ENCODE assay signal across 18 cellular contexts in the genomic region with DNA sequence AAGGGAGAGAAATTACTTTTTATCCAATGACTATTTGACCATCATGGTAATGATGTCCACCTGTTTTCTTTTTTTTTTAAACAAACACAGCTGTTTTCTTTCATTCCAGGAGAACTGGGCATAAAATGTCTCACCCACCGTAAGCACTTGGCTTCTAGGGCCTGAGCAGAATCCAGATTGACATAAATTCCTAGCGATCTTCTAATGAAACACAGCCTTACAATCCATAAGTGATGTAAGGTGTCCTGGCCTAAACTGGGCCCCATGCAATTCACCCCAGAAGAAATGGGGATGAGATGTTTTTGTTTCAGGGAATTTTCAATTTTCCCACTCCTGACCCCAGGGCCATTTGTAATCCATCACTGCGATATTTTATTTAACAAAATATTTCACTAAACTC.
"Had no signal": no experiment of that assay in that cellular context is flagged by ENCODE, and none has a peak within 500 bp of the region (broad histone marks: within the 10 kb centered on the region; RNA-seq: fewer than 3 reads in every experiment).

No MANE protein-coding gene starts in this region.

- H3K9me3 ChIP-seq: esophagus squamous epithelium, ovary, psoas muscle, testis had no signal

- H3K4me3 Mint-ChIP-seq: effector memory CD8-positive, alpha-beta T cell; naive thymus-derived CD8-positive, alpha-beta T cell; stimulated activated memory B cell treated with anti-CD40 and anti-IgM and Interleukin-4, amounts not matched to agents 10 μg/mL and 1 μg/mL and 100 μg/mL, for 72 hours; T-helper 1 cell treated with Interleukin-12 subunit alpha and Interleukin-12 subunit beta and Interleukin-4 antibody, amounts not matched to agents 30 μg/mL and 1 μg/mL, for 36 hours; type B pancreatic cell had no signal

- H3K27me3 ChIP-seq: esophagus squamous epithelium, ovary, testis had no signal

- H3K27ac Mint-ChIP-seq: activated naive CD4-positive, alpha-beta T cell treated with anti-CD3 and anti-CD28 coated beads, Interleukin-2, amount 50 U/mL, for 72 hours; effector memory CD8-positive, alpha-beta T cell; stimulated activated memory B cell treated with anti-CD40 and anti-IgM and Interleukin-4, amounts not matched to agents 10 μg/mL and 1 μg/mL and 100 μg/mL, for 72 hours; T-helper 1 cell treated with Interleukin-12 subunit alpha and Interleukin-12 subunit beta and Interleukin-4 antibody, amounts not matched to agents 30 μg/mL and 1 μg/mL, for 36 hours; type B pancreatic cell had no signal

- H3K4me3 ChIP-seq: esophagus squamous epithelium, ovary, psoas muscle, testis had no signal

- H3K27me3 Mint-ChIP-seq: type B pancreatic cell had no signal

- H3K27ac ChIP-seq: esophagus squamous epithelium, ovary, psoas muscle, testis, WERI-Rb-1 had no signal

- DNase-seq: activated CD4-positive, alpha-beta T cell treated with anti-CD3 and anti-CD28 coated beads, Interleukin-2, amount 50 U/mL, for 4 hours; activated gamma-delta T cell; amniotic stem cell; effector memory CD8-positive, alpha-beta T cell; esophagus squamous epithelium; head of caudate nucleus; mesendoderm; naive thymus-derived CD8-positive, alpha-beta T cell; ovary; psoas muscle; stimulated activated CD4-positive, alpha-beta T cell treated with anti-CD3 and anti-CD28 coated beads, Interleukin-4, amount 100 ng/mL, for 4 hours; testis; WERI-Rb-1 had no signal

- H3K36me3 ChIP-seq: esophagus squamous epithelium, ovary, WERI-Rb-1 had no signal

- H3K4me1 ChIP-seq: esophagus squamous epithelium, psoas muscle, testis had no signal

- H3K36me3 Mint-ChIP-seq: naive thymus-derived CD8-positive, alpha-beta T cell; stimulated activated memory B cell treated with anti-CD40 and anti-IgM and Interleukin-4, amounts not matched to agents 10 μg/mL and 1 μg/mL and 100 μg/mL, for 72 hours; type B pancreatic cell had no signal

- H3K9me3 Mint-ChIP-seq: stimulated activated memory B cell treated with anti-CD40 and anti-IgM and Interleukin-4, amounts not matched to agents 10 μg/mL and 1 μg/mL and 100 μg/mL, for 72 hours; type B pancreatic cell had no signal

- H3K4me1 Mint-ChIP-seq: stimulated activated memory B cell treated with anti-CD40 and anti-IgM and Interleukin-4, amounts not matched to agents 10 μg/mL and 1 μg/mL and 100 μg/mL, for 72 hours had no signal

- ATAC-seq: activated naive CD4-positive, alpha-beta T cell treated with anti-CD3 and anti-CD28 coated beads, Interleukin-2, amount 50 U/mL, for 72 hours; effector memory CD8-positive, alpha-beta T cell; naive thymus-derived CD8-positive, alpha-beta T cell; psoas muscle; sciatic nerve had no signal
